ENCODE assay signal across 24 cellular contexts in genomic region chr7:155277385-155277994, GRCh38. TPM values are rescaled to one million over a fixed set of nuclear protein-coding genes. Genes with fewer than 3 reads are reported as not detected.
DNase-seq lines count a peak whose midpoint lies in the region; ATAC-seq and TF ChIP-seq lines count a peak whose summit lies in the region.
"Had no signal": no experiment of that assay in that cellular context is flagged by ENCODE, and none has a peak within 500 bp of the region (broad histone marks: within the 10 kb centered on the region; RNA-seq: fewer than 3 reads in every experiment).

No MANE protein-coding gene starts in this region.

- no peak overlapping the region for H3K4me2 ChIP-seq in MM.1S (ENCODE audit: low read depth, low read length)
- H3K4me2 ChIP-seq: smooth muscle cell had no signal

- intact Hi-C loops in activated CD4-positive, alpha-beta memory T cell treated with anti-CD3 and anti-CD28 coated beads for 36 hours (cut with micrococcal nuclease), result loop anchor here (1.0 to 5.0 kb wide), 2 partner anchors 20 to 40 kb away; partner anchors contain the start of gene INSIG1

- peaks cover 31% of the 10 kb centered on the region for H3K27me3 ChIP-seq in MM.1S (replicated peaks; ENCODE audit: insufficient read depth, low read length)
- H3K27me3 ChIP-seq: upper lobe of left lung had no signal

- H3K36me3 Mint-ChIP-seq in activated CD4-positive, alpha-beta memory T cell treated with anti-CD3 and anti-CD28 coated beads for 36 hours, result no peaks in the 10 kb centered on the region
- H3K36me3 Mint-ChIP-seq in stimulated activated effector memory CD8-positive, alpha-beta T cell treated with anti-CD3 and anti-CD28 coated beads, Interleukin-12 subunit alpha, Interleukin-12 subunit beta, amount 100 ng/mL, for 72 hours, result no peaks in the 10 kb centered on the region

- no peaks in the 10 kb centered on the region for H3K79me2 ChIP-seq in MM.1S (ENCODE audit: low read length)

- no peak for DNase-seq in activated CD4-positive, CD25-positive, alpha-beta regulatory T cell (lab: John Stamatoyannopoulos, UW)
- DNase-seq in stimulated activated naive CD4-positive, alpha-beta T cell treated with Interleukin-2 at 50 U/mL for 16 hours (lab: John Stamatoyannopoulos, UW), result peak; percentile 22
- DNase-seq in stimulated activated naive CD4-positive, alpha-beta T cell (lab: John Stamatoyannopoulos, UW), result no peak
- DNase-seq in activated CD4-positive, alpha-beta memory T cell treated with anti-CD3 and anti-CD28 coated beads for 36 hours, result peak; percentile 76
- DNase-seq in stimulated activated effector memory CD8-positive, alpha-beta T cell treated with anti-CD3 and anti-CD28 coated beads, Interleukin-12 subunit alpha, Interleukin-12 subunit beta, amount 100 ng/mL, for 72 hours (ENCODE audit: low spot score in 2 of 2), result peak in 1 of 2 donors; percentile 73
- DNase-seq in NCI-H1105 treated with DMSO at 0.1 percent for 48 hours (lab: John Stamatoyannopoulos, UW), result no peak
- no peak for DNase-seq in MM.1S
- DNase-seq: activated CD4-positive, CD25-positive, alpha-beta regulatory T cell treated with anti-CD3 and anti-CD28 coated beads, Interleukin-2, amount 50 U/mL, for 72 hours; activated T-cell treated with anti-CD3 and anti-CD28 coated beads, Interleukin-2, amount 50 U/mL, for 4 hours; aorta; DMS153; endodermal cell; hypothalamus; mesenchymal stem cell; NCI-H1694 treated with DMSO at 0.1 percent for 48 hours; NCI-H446; nephron progenitor cell; SIG-M5 had no signal

- peak; percentile 11 to 69 for ATAC-seq in activated CD4-positive, CD25-positive, alpha-beta regulatory T cell treated with anti-CD3 and anti-CD28 coated beads, Interleukin-2, amount 50 U/mL, for 24 hours
- peak; percentile 95 for ATAC-seq in stimulated activated effector memory CD8-positive, alpha-beta T cell treated with anti-CD3 and anti-CD28 coated beads, Interleukin-12 subunit alpha, Interleukin-12 subunit beta, amount 100 ng/mL, for 72 hours

- no peaks in the 10 kb centered on the region for H4K20me1 ChIP-seq in MM.1S (ENCODE audit: insufficient read depth, low read length)

- no peak overlapping the region for H2AFZ ChIP-seq in MM.1S (ENCODE audit: low read length)

- no peak overlapping the region for H3K27ac ChIP-seq in MM.1S (ENCODE audit: low read length)
- H3K27ac ChIP-seq: 22Rv1, prostate gland, upper lobe of left lung had no signal

- no peaks in the 10 kb centered on the region for H3K9me3 ChIP-seq in MM.1S (replicated peaks; ENCODE audit: insufficient read depth, low read length)
- H3K9me3 ChIP-seq: prostate gland, upper lobe of left lung had no signal

- no peak for TF ChIP-seq CTCF in MM.1S (IDR thresholded peaks at IDR 0.05; ENCODE audit: low read length)

- peaks cover 32% of the 10 kb centered on the region for H3K27me3 Mint-ChIP-seq in activated CD4-positive, alpha-beta memory T cell treated with anti-CD3 and anti-CD28 coated beads for 36 hours
- H3K27me3 Mint-ChIP-seq: stimulated activated naive CD8-positive, alpha-beta T cell treated with anti-CD3 and anti-CD28 coated beads, Interleukin-15, Interleukin-2, amounts not matched to agents 100 ng/mL and 50 ng/mL, for 24 hours had no signal

- CTCF ChIA-PET in activated CD4-positive, alpha-beta memory T cell treated with anti-CD3 and anti-CD28 coated beads for 36 hours (lab: Charles Lee), result no interaction called here

- H3K4me3 ChIP-seq in MM.1S (ENCODE audit: low read length), result no peak overlapping the region
- H3K4me3 ChIP-seq: prostate gland, smooth muscle cell, upper lobe of left lung had no signal

- H3K9me3 Mint-ChIP-seq in activated CD4-positive, alpha-beta memory T cell treated with anti-CD3 and anti-CD28 coated beads for 36 hours, result no peaks in the 10 kb centered on the region
- no peaks in the 10 kb centered on the region for H3K9me3 Mint-ChIP-seq in stimulated activated effector memory CD8-positive, alpha-beta T cell treated with anti-CD3 and anti-CD28 coated beads, Interleukin-12 subunit alpha, Interleukin-12 subunit beta, amount 100 ng/mL, for 72 hours
- H3K9me3 Mint-ChIP-seq: activated T-cell treated with anti-CD3 and anti-CD28 coated beads, Interleukin-2, amount 50 U/mL, for 4 hours; endodermal cell; stimulated activated naive CD8-positive, alpha-beta T cell treated with anti-CD3 and anti-CD28 coated beads, Interleukin-15, Interleukin-2, amounts not matched to agents 100 ng/mL and 50 ng/mL, for 24 hours had no signal

- no peaks in the 10 kb centered on the region for H3K4me1 ChIP-seq in MM.1S (ENCODE audit: low read length)
- H3K4me1 ChIP-seq: prostate gland, upper lobe of left lung had no signal

- H3K9ac ChIP-seq in MM.1S (ENCODE audit: low read length), result no peak overlapping the region

- no peaks in the 10 kb centered on the region for H3K9me2 ChIP-seq in MM.1S (replicated peaks; ENCODE audit: insufficient read depth, low read length)

- no peaks in the 10 kb centered on the region for H3K36me3 ChIP-seq in MM.1S (replicated peaks; ENCODE audit: insufficient read depth, low read length)
- H3K36me3 ChIP-seq: prostate gland, upper lobe of left lung had no signal

- no peaks in the 10 kb centered on the region for H3F3A ChIP-seq in MM.1S (ENCODE audit: insufficient read depth, low read length)

- POLR2A ChIA-PET in activated CD4-positive, alpha-beta memory T cell treated with anti-CD3 and anti-CD28 coated beads for 36 hours (lab: Charles Lee), result no interaction called here

- peaks cover 26% of the 10 kb centered on the region for H3K4me1 Mint-ChIP-seq in activated CD4-positive, alpha-beta memory T cell treated with anti-CD3 and anti-CD28 coated beads for 36 hours (ENCODE audit: low read depth)
- peaks cover 36% of the 10 kb centered on the region for H3K4me1 Mint-ChIP-seq in stimulated activated effector memory CD8-positive, alpha-beta T cell treated with anti-CD3 and anti-CD28 coated beads, Interleukin-12 subunit alpha, Interleukin-12 subunit beta, amount 100 ng/mL, for 72 hours

- no peak overlapping the region for H3K4me3 Mint-ChIP-seq in activated CD4-positive, alpha-beta memory T cell treated with anti-CD3 and anti-CD28 coated beads for 36 hours
- H3K4me3 Mint-ChIP-seq in stimulated activated effector memory CD8-positive, alpha-beta T cell treated with anti-CD3 and anti-CD28 coated beads, Interleukin-12 subunit alpha, Interleukin-12 subunit beta, amount 100 ng/mL, for 72 hours, result peak overlapping the region; percentile 6
- H3K4me3 Mint-ChIP-seq: activated T-cell treated with anti-CD3 and anti-CD28 coated beads, Interleukin-2, amount 50 U/mL, for 4 hours; endodermal cell; nephron progenitor cell; stimulated activated naive CD8-positive, alpha-beta T cell treated with anti-CD3 and anti-CD28 coated beads, Interleukin-15, Interleukin-2, amounts not matched to agents 100 ng/mL and 50 ng/mL, for 24 hours had no signal

- H3K27ac Mint-ChIP-seq in activated CD4-positive, alpha-beta memory T cell treated with anti-CD3 and anti-CD28 coated beads for 36 hours, result no peak overlapping the region
- H3K27ac Mint-ChIP-seq in stimulated activated effector memory CD8-positive, alpha-beta T cell treated with anti-CD3 and anti-CD28 coated beads, Interleukin-12 subunit alpha, Interleukin-12 subunit beta, amount 100 ng/mL, for 72 hours, result peak overlapping the region; percentile 0
- H3K27ac Mint-ChIP-seq: endodermal cell; nephron progenitor cell; stimulated activated naive CD8-positive, alpha-beta T cell treated with anti-CD3 and anti-CD28 coated beads, Interleukin-15, Interleukin-2, amounts not matched to agents 100 ng/mL and 50 ng/mL, for 24 hours had no signal

RNA-seq across cellular contexts. Expression of gene INSIG1, which starts 20.2 kb away (rescaled TPM):
- total RNA-seq in activated CD4-positive, alpha-beta memory T cell treated with anti-CD3 and anti-CD28 coated beads for 36 hours, result 10 to 100 TPM; 94.9 to 96.9 TPM

Comparison
In these comparisons a context has a peak if more than half of its experiments do, and no peak if none do; other contexts are left out.
1. DNase-seq: peak in stimulated activated naive CD4-positive, alpha-beta T cell treated with Interleukin-2 at 50 U/mL for 16 hours (single experiment) and activated CD4-positive, alpha-beta memory T cell treated with anti-CD3 and anti-CD28 coated beads for 36 hours (single experiment); none in activated CD4-positive, CD25-positive, alpha-beta regulatory T cell (0 of 4), stimulated activated naive CD4-positive, alpha-beta T cell (0 of 6), NCI-H1105 treated with DMSO at 0.1 percent for 48 hours (single experiment) and MM.1S (single experiment).